In genomic region chr2:130766711-130767407, GRCh38 we compare ENCODE assay signal across 22 cellular contexts. TPM values are rescaled to one million over a fixed set of nuclear protein-coding genes. Genes with fewer than 3 reads are reported as not detected.
A peak's percentile ranks its signal among the peaks of the same experiment; 100 is the strongest.
DNase-seq lines count a peak whose midpoint lies in the region; ATAC-seq, FAIRE-seq and TF ChIP-seq lines count a peak whose summit lies in the region.
"Had no signal": no experiment of that assay in that cellular context is flagged by ENCODE, and none has a peak within 500 bp of the region (broad histone marks: within the 10 kb centered on the region; RNA-seq: fewer than 3 reads in every experiment).

No MANE protein-coding gene starts in this region.

- TF ChIP-seq EP300 in upper lobe of left lung (IDR thresholded peaks at IDR 0.05) = no peak

- intact Hi-C loops in cardiac septum (cut with DNase I) (no loop called here), heart left ventricle (cut with DNase I) (no loop called here), kidney (cut with DNase I) (no loop called here), sciatic nerve (cut with DNase I) (no loop called here)

- H3K36me3 ChIP-seq in heart left ventricle = no peaks in the 10 kb centered on the region
- H3K36me3 ChIP-seq in kidney (ENCODE audit: control insufficient read depth in 1 of 2, insufficient read depth in 2 of 2, low read length in 2 of 2) = no peaks in the 10 kb centered on the region
- H3K36me3 ChIP-seq in upper lobe of left lung = no peaks in the 10 kb centered on the region
- H3K36me3 ChIP-seq: BLaER1 had no signal

- no peak for TF ChIP-seq CTCF in heart left ventricle (IDR thresholded peaks at IDR 0.05)
- TF ChIP-seq CTCF in kidney (IDR thresholded peaks at IDR 0.05; ENCODE audit: borderline replicate concordance, extremely low read depth, insufficient read depth) = no peak
- TF ChIP-seq CTCF in upper lobe of left lung (IDR thresholded peaks at IDR 0.05) = no peak

- H3K27ac ChIP-seq in heart left ventricle (no peak overlapping the region), kidney (ENCODE audit: low read depth in 2 of 2, low read length in 2 of 2) (no peak overlapping the region), upper lobe of left lung (no peak overlapping the region)
- H3K27ac ChIP-seq: BLaER1 had no signal

- TF ChIP-seq POLR2A in heart left ventricle (IDR thresholded peaks at IDR 0.05) (no peak), erythroblast (IDR thresholded peaks at IDR 0.05; ENCODE audit: low read length) (no peak), upper lobe of left lung (IDR thresholded peaks at IDR 0.05) (no peak)

- no peak overlapping the region for H3K9ac ChIP-seq in kidney (ENCODE audit: low read length in 2 of 2)
- H3K9ac ChIP-seq: BLaER1 had no signal

- DNase-seq in cardiac septum (ENCODE audit: low spot score) = peak; percentile 26
- no peak for DNase-seq in heart left ventricle
- peak; percentile 89 for DNase-seq in cerebellum (ENCODE audit: low spot score)
- peak; percentile 23 for DNase-seq in kidney
- peak; percentile 8 for DNase-seq in sciatic nerve (ENCODE audit: low spot score)
- DNase-seq in erythroblast (lab: John Stamatoyannopoulos, UW) = no peak
- no peak for DNase-seq in upper lobe of left lung
- no peak for DNase-seq in effector memory CD8-positive, alpha-beta T cell
- DNase-seq: 8988T; CD4-positive, alpha-beta memory T cell; DND-41; EL; H9 had no signal

- peaks cover 16 to 69% of the 10 kb centered on the region in 2 donors for H3K27me3 Mint-ChIP-seq in effector memory CD8-positive, alpha-beta T cell

- H3K9me3 ChIP-seq in heart left ventricle (no peaks in the 10 kb centered on the region), kidney (ENCODE audit: control insufficient read depth in 1 of 2, low read length in 2 of 2) (no peaks in the 10 kb centered on the region), upper lobe of left lung (no peaks in the 10 kb centered on the region)
- H3K9me3 ChIP-seq: BLaER1 had no signal

- no peak overlapping the region for H3K4me3 ChIP-seq in heart left ventricle
- H3K4me3 ChIP-seq in kidney (ENCODE audit: low read length in 2 of 2) = no peak overlapping the region
- H3K4me3 ChIP-seq in upper lobe of left lung = no peak overlapping the region
- H3K4me3 ChIP-seq: BLaER1 had no signal

- H3K27me3 ChIP-seq in heart left ventricle = peaks cover 0 to 45% (median 0%) of the 10 kb centered on the region in 9 donors
- no peaks in the 10 kb centered on the region for H3K27me3 ChIP-seq in upper lobe of left lung
- H3K27me3 ChIP-seq: BLaER1 had no signal

- no peaks in the 10 kb centered on the region for H3K4me1 Mint-ChIP-seq in effector memory CD8-positive, alpha-beta T cell (ENCODE audit: low read depth in 2 of 2)
- H3K4me1 Mint-ChIP-seq: CD14-positive monocyte; CD4-positive, alpha-beta memory T cell had no signal

- no peak overlapping the region for H3K4me3 Mint-ChIP-seq in effector memory CD8-positive, alpha-beta T cell
- H3K4me3 Mint-ChIP-seq: CD14-positive monocyte; CD4-positive, alpha-beta memory T cell; H9 had no signal

- no peak for FAIRE-seq in kidney (lab: Jason Lieb, UNC)
- FAIRE-seq: G401.6, GM12891, GM19239, H1, HepG2 had no signal

- no peaks in the 10 kb centered on the region for H3K9me3 Mint-ChIP-seq in effector memory CD8-positive, alpha-beta T cell
- H3K9me3 Mint-ChIP-seq: CD4-positive, alpha-beta memory T cell had no signal

- 75 to 82% (median 77%) methylated on average over 10 to 12 of the region's 12 CpGs for WGBS in heart left ventricle, 4 donors
- 69 to 79% methylated on average over 10 to 12 of the region's 12 CpGs for WGBS in upper lobe of left lung, 2 donors

- H3K27ac Mint-ChIP-seq in effector memory CD8-positive, alpha-beta T cell = no peak overlapping the region
- H3K27ac Mint-ChIP-seq: CD4-positive, alpha-beta memory T cell; H9 had no signal

- no peaks in the 10 kb centered on the region for H3K4me1 ChIP-seq in heart left ventricle
- no peaks in the 10 kb centered on the region for H3K4me1 ChIP-seq in kidney (ENCODE audit: control insufficient read depth in 1 of 2, insufficient read depth in 1 of 2, low read depth in 1 of 2, low read length in 2 of 2)
- H3K4me1 ChIP-seq in upper lobe of left lung = no peaks in the 10 kb centered on the region
- H3K4me1 ChIP-seq: BLaER1 had no signal

- no peaks in the 10 kb centered on the region for H3K36me3 Mint-ChIP-seq in effector memory CD8-positive, alpha-beta T cell (ENCODE audit: insufficient read depth)
- H3K36me3 Mint-ChIP-seq: CD14-positive monocyte; CD4-positive, alpha-beta memory T cell had no signal

- ATAC-seq in heart left ventricle (no peak), sciatic nerve (no peak), upper lobe of left lung (ENCODE audit: low FRiP score in 2 of 2) (no peak)
- no peak for ATAC-seq in effector memory CD8-positive, alpha-beta T cell (replicated peaks)

RNA-seq across cellular contexts. Expression of gene AMER3, which starts 11.5 kb away (rescaled TPM):
- total RNA-seq in cardiac septum = not detected
- not detected for total RNA-seq in heart left ventricle
- polyA plus RNA-seq in heart left ventricle = not detected
- 25.7 TPM for total RNA-seq in cerebellum
- not detected for total RNA-seq in kidney
- polyA plus RNA-seq in kidney (ENCODE audit: insufficient read depth, low read depth, low replicate concordance) = not detected
- total RNA-seq in sciatic nerve = not detected
- not detected for total RNA-seq in upper lobe of left lung
- total RNA-seq: A673; CD4-positive, alpha-beta memory T cell; HepG2 had no signal
- polyA plus RNA-seq: AG04450; CD14-positive monocyte; CD4-positive, alpha-beta memory T cell; HepG2 had no signal

RNA-seq across cellular contexts. Expression of gene GPR148, which starts 38.0 kb away (rescaled TPM):
- not detected for total RNA-seq in cardiac septum
- not detected for total RNA-seq in heart left ventricle
- not detected for polyA plus RNA-seq in heart left ventricle
- total RNA-seq in cerebellum = not detected
- not detected for total RNA-seq in kidney
- polyA plus RNA-seq in kidney (ENCODE audit: insufficient read depth, low read depth, low replicate concordance) = not detected
- total RNA-seq in sciatic nerve = not detected
- total RNA-seq in upper lobe of left lung = not detected
- total RNA-seq: A673; CD4-positive, alpha-beta memory T cell; H1; H9; HepG2 had no signal
- polyA plus RNA-seq: AG04450; CD14-positive monocyte; CD4-positive, alpha-beta memory T cell; HepG2 had no signal

Comparison
In these comparisons a context has a peak if more than half of its experiments do, and no peak if none do; other contexts are left out.
1. DNase-seq: peak in cardiac septum (single experiment), cerebellum (single experiment), kidney (single experiment) and sciatic nerve (single experiment); none in heart left ventricle (0 of 5), erythroblast (0 of 2), upper lobe of left lung (0 of 2) and effector memory CD8-positive, alpha-beta T cell (0 of 3).
2. RNA of gene AMER3, which starts 11.5 kb away (total RNA-seq): 25.7 TPM in cerebellum (single experiment); not detected in cardiac septum (single experiment), not detected in heart left ventricle, not detected in kidney (single experiment), not detected in sciatic nerve (single experiment) and not detected in upper lobe of left lung; every median in the first group is over 10 times any median in the second.